Comparison of ENCODE assay signal across 32 cellular contexts in the genomic region with DNA sequence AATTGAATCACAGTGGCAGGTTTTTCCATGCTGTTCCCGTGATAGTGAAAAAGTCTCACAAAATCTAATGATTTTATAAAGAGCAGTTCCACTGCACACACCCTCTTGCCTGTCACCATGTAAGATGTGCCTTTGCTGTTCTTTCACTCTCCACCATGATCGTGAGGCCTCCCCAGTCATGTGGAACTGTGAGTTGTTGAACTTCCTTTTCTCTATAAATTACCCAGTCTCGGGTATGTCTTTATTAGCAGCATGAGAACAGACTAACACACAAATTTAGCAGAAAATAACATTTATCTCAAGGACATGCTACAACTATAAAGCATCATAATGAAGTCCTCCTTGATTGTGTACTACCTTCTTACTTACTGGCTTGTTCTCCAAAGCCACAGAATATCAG.
DNase-seq lines count a peak whose midpoint lies in the region; ATAC-seq, FAIRE-seq and TF ChIP-seq lines count a peak whose summit lies in the region.
"Had no signal": no experiment of that assay in that cellular context is flagged by ENCODE, and none has a peak within 500 bp of the region (broad histone marks: within the 10 kb centered on the region; RNA-seq: fewer than 3 reads in every experiment).

No MANE protein-coding gene starts in this region.

- no peak for TF ChIP-seq RAD21 in GM12878 (IDR thresholded peaks at IDR 0.05; ENCODE audit: insufficient read depth, low read depth, low read length)
- TF ChIP-seq RAD21 in SK-N-SH (IDR thresholded peaks at IDR 0.05; ENCODE audit: low read length), result no peak

- peak; percentile 80 for ATAC-seq in GM19467 (IDR thresholded peaks at IDR 0.05; ENCODE audit: unreplicated experiment)
- ATAC-seq in HG03025 (IDR thresholded peaks at IDR 0.05; ENCODE audit: low FRiP score, unreplicated experiment), result peak; percentile 64
- peak; percentile 82 for ATAC-seq in GM12878
- ATAC-seq: effector memory CD8-positive, alpha-beta T cell; K562; mucosa of descending colon; natural killer cell treated with Interleukin-12 subunit alpha and Interleukin-12 subunit beta and Interleukin-15 and Interleukin-18, amount 100 ng/mL, for 72 hours; T-helper 17 cell had no signal

- H3K9ac ChIP-seq in GM12878 (ENCODE audit: control insufficient read depth, insufficient read depth, low read length) (no peak overlapping the region), SK-N-SH (no peak overlapping the region)

- 0% methylated on average over 3 of the region's 3 CpGs for WGBS in GM12878 (ENCODE audit: insufficient coverage, insufficient replicate concordance, low lambda C conversion rate, missing lambda C conversion rate)
- 89% methylated on average over 3 of the region's 3 CpGs for WGBS in SK-N-SH (ENCODE audit: low lambda C conversion rate)

- intact Hi-C loops in GM12878 (cut with micrococcal nuclease; ENCODE audit: unreplicated experiment), result no loop called here

- POLR2A ChIA-PET in GM12878 (lab: Charles Lee) (no interaction called here), SK-N-SH (lab: Yijun Ruan, JAX) (no interaction called here)

- no peaks in the 10 kb centered on the region for H3K27me3 ChIP-seq in GM12878 (replicated peaks in 1 of 2; ENCODE audit: control insufficient read depth in 2 of 2, insufficient read depth in 2 of 2, low read length in 1 of 2)
- H3K27me3 ChIP-seq in SK-N-SH (ENCODE audit: insufficient read depth), result no peaks in the 10 kb centered on the region
- H3K27me3 ChIP-seq: sigmoid colon, thyroid gland, vagina had no signal

- FAIRE-seq in GM18507 (lab: Jason Lieb, UNC) (peak; percentile 41), GM12878 (lab: Jason Lieb, UNC) (peak; percentile 47)
- FAIRE-seq: HTR-8/SVneo, K562 had no signal

- H3K79me2 ChIP-seq in GM12878 (ENCODE audit: control insufficient read depth, insufficient read depth, low read length) (no peaks in the 10 kb centered on the region), SK-N-SH (ENCODE audit: insufficient read depth) (no peaks in the 10 kb centered on the region)

- H4K20me1 ChIP-seq in GM12878 (ENCODE audit: control insufficient read depth, insufficient read depth), result no peaks in the 10 kb centered on the region
- H4K20me1 ChIP-seq in SK-N-SH (ENCODE audit: insufficient read depth), result no peaks in the 10 kb centered on the region

- H3K27ac ChIP-seq in GM12878 (ENCODE audit: control insufficient read depth, insufficient read depth), result no peak overlapping the region
- H3K27ac ChIP-seq in SK-N-SH (ENCODE audit: low read depth in 2 of 2, low read length in 1 of 2), result no peak overlapping the region
- H3K27ac ChIP-seq: sigmoid colon, thyroid gland, vagina had no signal

- TF ChIP-seq CTCF in GM12878 (IDR thresholded peaks at IDR 0.05 in 2 of 3, conservative IDR thresholded peaks at IDR 0.05 in 1 of 3; ENCODE audit: control insufficient read depth in 2 of 3, extremely low read depth in 1 of 3, insufficient read depth in 1 of 3, low read depth in 3 of 3, low read length in 3 of 3) (no peak), SK-N-SH (IDR thresholded peaks at IDR 0.05) (no peak)

- no peaks in the 10 kb centered on the region for H3F3A ChIP-seq in SK-N-SH (replicated peaks; ENCODE audit: insufficient read depth)

- SMC1A ChIA-PET in GM12878 (lab: Charles Lee; ENCODE audit: uncharacterized antibody, unreplicated experiment), result interaction anchor here (0.6 kb wide), 1 partner anchor 25 kb away, joined by 3 read pairs; no protein-coding TSS in a partner anchor

- no peaks in the 10 kb centered on the region for H3K9me2 ChIP-seq in SK-N-SH

- CTCF ChIA-PET in GM12878 (lab: Yijun Ruan, JAX) (no interaction called here), SK-N-SH (lab: Yijun Ruan, JAX) (no interaction called here)

- TF ChIP-seq EP300 in GM12878 (IDR thresholded peaks at IDR 0.05; ENCODE audit: borderline replicate concordance in 1 of 2, control insufficient read depth in 1 of 2, low read depth in 2 of 2, low read length in 2 of 2) (no peak), SK-N-SH (IDR thresholded peaks at IDR 0.05; ENCODE audit: borderline replicate concordance in 1 of 2, low read depth in 1 of 2, low read length in 1 of 2) (no peak)

- TF ChIP-seq POLR2A in GM12878 (IDR thresholded peaks at IDR 0.05; ENCODE audit: low read depth, low read length), result no peak

- H3K4me3 ChIP-seq in GM12878 (no peak overlapping the region), SK-N-SH (ENCODE audit: low read depth in 2 of 2, low read length in 1 of 2) (no peak overlapping the region)
- H3K4me3 ChIP-seq: K562, mucosa of descending colon, sigmoid colon, thyroid gland, vagina had no signal

- no peak for DNase-seq in GM18507 (ENCODE audit: extremely low spot score, insufficient read length, low read depth)
- no peak for DNase-seq in GM12878 (ENCODE audit: low read depth, low spot score)
- no peak for DNase-seq in NCI-H446 (lab: John Stamatoyannopoulos, UW)
- no peak for DNase-seq in hepatic stellate cell (ENCODE audit: low spot score)
- no peak for DNase-seq in SK-N-SH
- DNase-seq in HK-2 (ENCODE audit: unreplicated experiment), result no peak
- DNase-seq: ACHN; activated CD4-positive, alpha-beta memory T cell treated with anti-CD3 and anti-CD28 coated beads for 36 hours; activated CD4-positive, CD25-positive, alpha-beta regulatory T cell treated with anti-CD3 and anti-CD28 coated beads, Interleukin-2, amount 50 U/mL, for 72 hours; activated naive CD4-positive, alpha-beta T cell treated with Interleukin-2 at 50 U/mL for 16 hours; central memory CD4-positive, alpha-beta T cell; cortex of kidney; DMS 273 treated with DMSO at 0.1 percent for 48 hours; effector memory CD8-positive, alpha-beta T cell; EL; mammary epithelial cell; mucosa of descending colon; NCI-H1092 treated with DMSO at 0.1 percent for 48 hours; NCI-H187; NCI-H2171; NCI-H510A; sigmoid colon; stimulated activated CD4-positive, alpha-beta T cell treated with anti-CD3 and anti-CD28 coated beads, Interleukin-12 subunit alpha, Interleukin-12 subunit beta, amount 100 ng/mL, for 4 hours; stimulated activated CD4-positive, alpha-beta T cell treated with anti-CD3 and anti-CD28 coated beads, Interleukin-2, amount 100 ng/mL, for 48 hours; T-helper 17 cell; thyroid gland had no signal

- RAD21 ChIA-PET in GM12878 (lab: Charles Lee; ENCODE audit: unreplicated experiment), result no interaction called here

- in situ Hi-C loops in GM12878 (cut with MboI), result no loop called here

- no peaks in the 10 kb centered on the region for H3K9me3 ChIP-seq in GM12878 (replicated peaks; ENCODE audit: control insufficient read depth, insufficient read depth, low read length)
- no peaks in the 10 kb centered on the region for H3K9me3 ChIP-seq in SK-N-SH
- H3K9me3 ChIP-seq: mucosa of descending colon, sigmoid colon, thyroid gland, vagina had no signal

- H3K4me2 ChIP-seq in GM12878 (ENCODE audit: control insufficient read depth, insufficient read depth), result no peak overlapping the region
- no peak overlapping the region for H3K4me2 ChIP-seq in SK-N-SH

- no peaks in the 10 kb centered on the region for H3K4me1 ChIP-seq in GM12878 (ENCODE audit: control insufficient read depth, insufficient read depth, low read length)
- peaks cover 0 to 3% of the 10 kb centered on the region in 2 experiments; a peak in 1 of 4 replicates for H3K4me1 ChIP-seq in SK-N-SH (ENCODE audit: control insufficient read depth in 1 of 2, insufficient read depth in 2 of 2, low read depth in 1 of 2, low read length in 1 of 2)
- H3K4me1 ChIP-seq: sigmoid colon, thyroid gland, vagina had no signal

- no peaks in the 10 kb centered on the region for H3K36me3 ChIP-seq in GM12878 (ENCODE audit: control insufficient read depth in 2 of 2, insufficient read depth in 2 of 2, low read length in 1 of 2)
- H3K36me3 ChIP-seq in SK-N-SH (replicated peaks in 1 of 2; ENCODE audit: control insufficient read depth in 1 of 2, insufficient read depth in 2 of 2, low read length in 1 of 2), result no peaks in the 10 kb centered on the region
- H3K36me3 ChIP-seq: sigmoid colon, thyroid gland, vagina had no signal

- H2AFZ ChIP-seq in GM12878 (ENCODE audit: control insufficient read depth, low read depth, low read length), result peak overlapping the region; percentile 19; the same call in 1 of the 2 replicates
- no peak overlapping the region for H2AFZ ChIP-seq in SK-N-SH (ENCODE audit: low read depth)

- no TSS peak for BruUV-seq in GM12878 (replicated peaks; lab: Mats Ljungman, UMichigan)

TF ChIP-seq in SK-N-SH, 30 proteins besides CTCF, POLR2A, EP300 and RAD21:
- TF ChIP-seq SMC3 (IDR thresholded peaks at IDR 0.05; ENCODE audit: low read depth, low read length) (no peak), RXRA (IDR thresholded peaks at IDR 0.05; ENCODE audit: borderline replicate concordance, low read depth) (no peak), RFX5 (IDR thresholded peaks at IDR 0.05; ENCODE audit: low read length) (no peak), SIN3A (IDR thresholded peaks at IDR 0.05; ENCODE audit: borderline replicate concordance, low read depth, low read length) (no peak), FOXJ3 (CRISPR knock-in tag; IDR thresholded peaks at IDR 0.05) (no peak)
- TF ChIP-seq, protein P1, sequence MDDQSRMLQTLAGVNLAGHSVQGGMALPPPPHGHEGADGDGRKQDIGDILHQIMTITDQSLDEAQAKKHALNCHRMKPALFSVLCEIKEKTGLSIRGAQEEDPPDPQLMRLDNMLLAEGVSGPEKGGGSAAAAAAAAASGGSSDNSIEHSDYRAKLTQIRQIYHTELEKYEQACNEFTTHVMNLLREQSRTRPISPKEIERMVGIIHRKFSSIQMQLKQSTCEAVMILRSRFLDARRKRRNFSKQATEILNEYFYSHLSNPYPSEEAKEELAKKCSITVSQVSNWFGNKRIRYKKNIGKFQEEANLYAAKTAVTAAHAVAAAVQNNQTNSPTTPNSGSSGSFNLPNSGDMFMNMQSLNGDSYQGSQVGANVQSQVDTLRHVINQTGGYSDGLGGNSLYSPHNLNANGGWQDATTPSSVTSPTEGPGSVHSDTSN (IDR thresholded peaks at IDR 0.05), result no peak
